ENCODE assay signal across 12 cellular contexts in the genomic region with DNA sequence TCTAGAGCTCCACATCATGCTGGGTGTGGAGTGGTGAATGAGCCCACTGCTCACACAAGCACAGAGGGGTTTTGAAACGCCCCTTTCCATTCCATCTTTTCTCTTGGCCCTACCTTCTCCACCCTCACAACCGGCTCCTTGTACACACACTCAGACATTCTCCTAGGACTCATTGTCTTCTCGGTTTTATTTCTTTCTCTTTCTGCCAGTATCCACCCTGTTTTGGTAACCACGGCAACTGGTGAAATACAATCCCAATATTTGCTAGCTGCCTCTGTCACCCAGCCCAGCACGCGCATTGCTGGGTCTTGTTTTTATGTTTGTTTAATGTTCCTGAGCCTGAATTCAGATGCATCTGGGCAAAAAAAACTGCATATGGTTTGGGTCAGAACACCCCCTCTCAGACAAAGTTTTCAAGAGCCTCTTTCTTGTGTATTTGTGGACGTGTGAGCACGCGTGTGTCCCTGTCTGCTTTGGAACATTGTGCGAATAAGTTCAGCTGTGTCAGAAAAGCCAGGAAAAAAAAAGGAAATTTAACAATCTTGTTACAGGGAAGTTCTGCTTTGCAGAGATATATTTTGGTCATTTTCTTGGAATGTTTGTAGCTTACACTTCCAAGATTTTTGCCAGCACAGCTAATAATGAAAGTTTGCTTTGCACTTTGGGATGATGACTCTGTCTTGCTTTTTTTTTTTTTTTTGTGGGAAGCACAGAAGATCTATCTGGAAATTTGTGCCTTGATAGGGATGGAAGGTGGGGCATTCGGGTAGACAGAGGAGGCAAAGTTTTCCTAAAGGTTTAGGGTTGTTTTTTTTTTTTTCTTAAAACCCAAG.
DNase-seq lines count a peak whose midpoint lies in the region; ATAC-seq and TF ChIP-seq lines count a peak whose summit lies in the region.
"Had no signal": no experiment of that assay in that cellular context is flagged by ENCODE, and none has a peak within 500 bp of the region (broad histone marks: within the 10 kb centered on the region; RNA-seq: fewer than 3 reads in every experiment).

No MANE protein-coding gene starts in this region.

- H3K27me3 Mint-ChIP-seq in activated CD8-positive, alpha-beta T cell treated with anti-CD3 and anti-CD28 coated beads, Interleukin-2, amount 10 ng/mL, durations not matched to agents 7 days and 5 days (ENCODE audit: low read depth): peaks cover 15% of the 10 kb centered on the region

- no peaks in the 10 kb centered on the region for H3K4me1 Mint-ChIP-seq in activated CD8-positive, alpha-beta T cell treated with anti-CD3 and anti-CD28 coated beads, Interleukin-2, amount 10 ng/mL, durations not matched to agents 7 days and 5 days (ENCODE audit: low read depth)

- H4K20me1 ChIP-seq in PC-3 (ENCODE audit: low read length): no peaks in the 10 kb centered on the region

- no peak overlapping the region for H3K27ac Mint-ChIP-seq in activated CD8-positive, alpha-beta T cell treated with anti-CD3 and anti-CD28 coated beads, Interleukin-2, amount 10 ng/mL, durations not matched to agents 7 days and 5 days
- H3K27ac Mint-ChIP-seq: activated naive CD4-positive, alpha-beta T cell treated with anti-CD3 and anti-CD28 coated beads, Interleukin-2, amount 50 U/mL, for 72 hours had no signal

- H3K9me3 Mint-ChIP-seq in activated CD8-positive, alpha-beta T cell treated with anti-CD3 and anti-CD28 coated beads, Interleukin-2, amount 10 ng/mL, durations not matched to agents 7 days and 5 days (ENCODE audit: insufficient read depth): no peaks in the 10 kb centered on the region
- H3K9me3 Mint-ChIP-seq: activated naive CD4-positive, alpha-beta T cell treated with anti-CD3 and anti-CD28 coated beads, Interleukin-2, amount 50 U/mL, for 72 hours had no signal

- H3K4me1 ChIP-seq in PC-3 (ENCODE audit: insufficient read depth, low read length): peaks cover 38% of the 10 kb centered on the region
- peaks cover 11% of the 10 kb centered on the region for H3K4me1 ChIP-seq in rectal smooth muscle tissue (ENCODE audit: control insufficient read depth, insufficient read depth, low read length)

- H2AFZ ChIP-seq in PC-3 (ENCODE audit: low read length): no peak overlapping the region

- no peaks in the 10 kb centered on the region for H3K36me3 Mint-ChIP-seq in activated CD8-positive, alpha-beta T cell treated with anti-CD3 and anti-CD28 coated beads, Interleukin-2, amount 10 ng/mL, durations not matched to agents 7 days and 5 days (ENCODE audit: low read depth)
- H3K36me3 Mint-ChIP-seq: activated naive CD4-positive, alpha-beta T cell treated with anti-CD3 and anti-CD28 coated beads, Interleukin-2, amount 50 U/mL, for 72 hours had no signal

- TF ChIP-seq CTCF in PC-3 (conservative IDR thresholded peaks at IDR 0.05; ENCODE audit: low read depth, low read length) (no peak), fibroblast of pulmonary artery (IDR thresholded peaks at IDR 0.05; ENCODE audit: low read length, missing control alignments) (no peak)

- H3K36me3 ChIP-seq in PC-3 (ENCODE audit: low read depth, low read length) (no peaks in the 10 kb centered on the region), rectal smooth muscle tissue (ENCODE audit: control insufficient read depth, insufficient read depth, low read length) (no peaks in the 10 kb centered on the region)
- H3K36me3 ChIP-seq: WERI-Rb-1 had no signal

- no peaks in the 10 kb centered on the region for H3F3A ChIP-seq in PC-3 (ENCODE audit: low read length, unreplicated experiment)

- no peak overlapping the region for H3K4me2 ChIP-seq in PC-3 (ENCODE audit: low read length)

- no peak overlapping the region for H3K27ac ChIP-seq in PC-3 (ENCODE audit: low read length)
- peak overlapping the region; percentile 38 for H3K27ac ChIP-seq in rectal smooth muscle tissue (ENCODE audit: low read depth, low read length)
- H3K27ac ChIP-seq: WERI-Rb-1 had no signal

- CTCF ChIA-PET in PC-3 (lab: Charles Lee): interaction anchor here (0.6 to 0.8 kb wide), 2 partner anchors 22 to 199 kb away, joined by 3 to 8 read pairs; no protein-coding TSS in a partner anchor
- CTCF ChIA-PET in activated CD8-positive, alpha-beta T cell treated with anti-CD3 and anti-CD28 coated beads, Interleukin-2, amount 10 ng/mL, durations not matched to agents 7 days and 5 days (lab: Charles Lee): interaction anchor here (1.6 kb wide), 1 partner anchor 13 kb away, joined by 3 read pairs; no protein-coding TSS in a partner anchor

- DNase-seq in ELR (ENCODE audit: low read depth): peak; percentile 31
- peak; percentile 46 for DNase-seq in PC-3
- DNase-seq in fibroblast of pulmonary artery (ENCODE audit: low read depth): peak; percentile 75
- no peak for DNase-seq in NOMO-1 treated with DMSO at 0.1 percent for 48 hours (lab: John Stamatoyannopoulos, UW; ENCODE audit: unreplicated experiment)
- no peak for DNase-seq in activated CD8-positive, alpha-beta T cell treated with anti-CD3 and anti-CD28 coated beads, Interleukin-2, amount 10 ng/mL, durations not matched to agents 7 days and 5 days
- DNase-seq in left lobe of liver (ENCODE audit: low spot score): no peak
- no peak for DNase-seq in UCSD-AML1 (lab: John Stamatoyannopoulos, UW; ENCODE audit: unreplicated experiment)
- DNase-seq: NCI-H526, small intestine, WERI-Rb-1 had no signal

- no peaks in the 10 kb centered on the region for H3K9me2 ChIP-seq in PC-3 (replicated peaks; ENCODE audit: low read length)

- intact Hi-C loops in PC-3 (cut with micrococcal nuclease): no loop called here

- peak; percentile 38 for ATAC-seq in PC-3
- no peak for ATAC-seq in activated CD8-positive, alpha-beta T cell treated with anti-CD3 and anti-CD28 coated beads, Interleukin-2, amount 10 ng/mL, durations not matched to agents 7 days and 5 days
- no peak for ATAC-seq in left lobe of liver
- ATAC-seq: activated naive CD4-positive, alpha-beta T cell treated with anti-CD3 and anti-CD28 coated beads, Interleukin-2, amount 50 U/mL, for 72 hours had no signal

- POLR2A ChIA-PET in PC-3 (lab: Charles Lee; ENCODE audit: unreplicated experiment): interaction anchor here (0.6 kb wide), 1 partner anchor 15 kb away, joined by 13 read pairs; no protein-coding TSS in a partner anchor
- POLR2A ChIA-PET in activated CD8-positive, alpha-beta T cell treated with anti-CD3 and anti-CD28 coated beads, Interleukin-2, amount 10 ng/mL, durations not matched to agents 7 days and 5 days (lab: Charles Lee): no interaction called here

- H3K4me3 ChIP-seq in PC-3 (ENCODE audit: low read length): no peak overlapping the region
- no peak overlapping the region for H3K4me3 ChIP-seq in fibroblast of pulmonary artery (replicated peaks; ENCODE audit: low read depth, low read length)
- H3K4me3 ChIP-seq in rectal smooth muscle tissue (ENCODE audit: low read length): no peak overlapping the region

- no peaks in the 10 kb centered on the region for H3K79me2 ChIP-seq in PC-3 (ENCODE audit: low read length)

- H3K9ac ChIP-seq in PC-3 (ENCODE audit: low read length) (no peak overlapping the region), rectal smooth muscle tissue (ENCODE audit: low read length) (no peak overlapping the region)

- H3K9me3 ChIP-seq in PC-3 (ENCODE audit: low read length): no peaks in the 10 kb centered on the region

- no TSS peak for BruUV-seq in PC-3 (replicated peaks; lab: Mats Ljungman, UMichigan)

- no peaks in the 10 kb centered on the region for H3K27me3 ChIP-seq in PC-3 (ENCODE audit: low read length)
- no peaks in the 10 kb centered on the region for H3K27me3 ChIP-seq in rectal smooth muscle tissue (ENCODE audit: control insufficient read depth, insufficient read depth, low read length)

- no peak overlapping the region for H3K4me3 Mint-ChIP-seq in activated CD8-positive, alpha-beta T cell treated with anti-CD3 and anti-CD28 coated beads, Interleukin-2, amount 10 ng/mL, durations not matched to agents 7 days and 5 days

Comparison
In these comparisons a context has a peak if more than half of its experiments do, and no peak if none do; other contexts are left out.
1. DNase-seq: peak in ELR (single experiment), PC-3 (single experiment) and fibroblast of pulmonary artery (single experiment); none in NOMO-1 treated with DMSO at 0.1 percent for 48 hours (single experiment), activated CD8-positive, alpha-beta T cell treated with anti-CD3 and anti-CD28 coated beads, Interleukin-2, amount 10 ng/mL, durations not matched to agents 7 days and 5 days (single experiment), left lobe of liver (single experiment) and UCSD-AML1 (single experiment).